ENCODE assay signal across 21 cellular contexts in genomic region chr18:61459896-61460295, GRCh38.
"Had no signal": no experiment of that assay in that cellular context is flagged by ENCODE, and none has a peak within 500 bp of the region (broad histone marks: within the 10 kb centered on the region; RNA-seq: fewer than 3 reads in every experiment).

No MANE protein-coding gene starts in this region.

- DNase-seq: activated CD4-positive, alpha-beta T cell treated with anti-CD3 and anti-CD28 coated beads, Interleukin-2, amount 50 U/mL, for 4 hours; activated CD8-positive, alpha-beta memory T cell treated with anti-CD3 and anti-CD28 coated beads, Interleukin-2, amount 10 ng/mL, durations not matched to agents 7 days and 5 days; activated naive CD4-positive, alpha-beta T cell treated with anti-CD3 and anti-CD28 coated beads, Interleukin-2, amount 10 ng/mL, durations not matched to agents 7 days and 5 days; activated T-cell treated with anti-CD3 and anti-CD28 coated beads, Interleukin-2, amount 50 U/mL, for 1 hour; adrenal gland; body of pancreas; cerebellar nuclear complex; dermis blood vessel endothelial cell; endodermal cell; erythroblast; glutamatergic neuron; lower lobe of right lung; ovary; stimulated activated CD4-positive, alpha-beta T cell treated with anti-CD3 and anti-CD28 coated beads, Interleukin-4, amount 100 ng/mL, for 1 hour; stimulated activated naive CD4-positive, alpha-beta T cell; T-cell; T-helper 9 cell; transverse colon had no signal

- ATAC-seq: activated CD4-positive, CD25-positive, alpha-beta regulatory T cell treated with anti-CD3 and anti-CD28 coated beads, Interleukin-2, amount 50 U/mL, for 24 hours; activated CD8-positive, alpha-beta memory T cell treated with anti-CD3 and anti-CD28 coated beads, Interleukin-2, amount 10 ng/mL, durations not matched to agents 7 days and 5 days; body of pancreas; lower lobe of right lung; T-cell had no signal

- H3K9me3 Mint-ChIP-seq: activated naive CD4-positive, alpha-beta T cell treated with anti-CD3 and anti-CD28 coated beads, Interleukin-2, amount 10 ng/mL, durations not matched to agents 7 days and 5 days; endodermal cell; mesothelial cell of epicardium had no signal

- H3K4me3 Mint-ChIP-seq: activated CD8-positive, alpha-beta memory T cell treated with anti-CD3 and anti-CD28 coated beads, Interleukin-2, amount 10 ng/mL, durations not matched to agents 7 days and 5 days; activated naive CD4-positive, alpha-beta T cell treated with anti-CD3 and anti-CD28 coated beads, Interleukin-2, amount 10 ng/mL, durations not matched to agents 7 days and 5 days; endodermal cell; mesothelial cell of epicardium; T-cell had no signal

- H3K4me1 ChIP-seq: adrenal gland, body of pancreas, lower lobe of right lung, transverse colon had no signal

- H3K4me1 Mint-ChIP-seq: activated CD8-positive, alpha-beta memory T cell treated with anti-CD3 and anti-CD28 coated beads, Interleukin-2, amount 10 ng/mL, durations not matched to agents 7 days and 5 days; activated naive CD4-positive, alpha-beta T cell treated with anti-CD3 and anti-CD28 coated beads, Interleukin-2, amount 10 ng/mL, durations not matched to agents 7 days and 5 days; T-cell had no signal

- H3K27me3 ChIP-seq: adrenal gland, body of pancreas, ovary, transverse colon, vagina had no signal

- H3K27ac Mint-ChIP-seq: activated CD8-positive, alpha-beta memory T cell treated with anti-CD3 and anti-CD28 coated beads, Interleukin-2, amount 10 ng/mL, durations not matched to agents 7 days and 5 days; activated naive CD4-positive, alpha-beta T cell treated with anti-CD3 and anti-CD28 coated beads, Interleukin-2, amount 10 ng/mL, durations not matched to agents 7 days and 5 days; endodermal cell; mesothelial cell of epicardium; T-cell had no signal

- H3K36me3 ChIP-seq: adrenal gland, lower lobe of right lung, ovary, transverse colon, vagina had no signal

- H3K9me3 ChIP-seq: adrenal gland, body of pancreas, ovary, transverse colon, vagina had no signal

- H3K27me3 Mint-ChIP-seq: activated CD8-positive, alpha-beta memory T cell treated with anti-CD3 and anti-CD28 coated beads, Interleukin-2, amount 10 ng/mL, durations not matched to agents 7 days and 5 days; activated naive CD4-positive, alpha-beta T cell treated with anti-CD3 and anti-CD28 coated beads, Interleukin-2, amount 10 ng/mL, durations not matched to agents 7 days and 5 days had no signal

- H3K36me3 Mint-ChIP-seq: activated CD8-positive, alpha-beta memory T cell treated with anti-CD3 and anti-CD28 coated beads, Interleukin-2, amount 10 ng/mL, durations not matched to agents 7 days and 5 days; activated naive CD4-positive, alpha-beta T cell treated with anti-CD3 and anti-CD28 coated beads, Interleukin-2, amount 10 ng/mL, durations not matched to agents 7 days and 5 days; mesothelial cell of epicardium; T-cell had no signal

- H3K4me3 ChIP-seq: adrenal gland, body of pancreas, lower lobe of right lung, ovary, transverse colon, vagina had no signal

- H3K27ac ChIP-seq: adrenal gland, body of pancreas, lower lobe of right lung, ovary, transverse colon, vagina had no signal
